10 cellular contexts compared by ENCODE assay signal in genomic region chr12:108826807-108827721, GRCh38. TPM values are rescaled to one million over a fixed set of nuclear protein-coding genes. Genes with fewer than 3 reads are reported as not detected.
A peak's percentile ranks its signal among the peaks of the same experiment; 100 is the strongest.
DNase-seq lines count a peak whose midpoint lies in the region; ATAC-seq and FAIRE-seq lines count a peak whose summit lies in the region.
"Had no signal": no experiment of that assay in that cellular context is flagged by ENCODE, and none has a peak within 500 bp of the region (broad histone marks: within the 10 kb centered on the region; RNA-seq: fewer than 3 reads in every experiment).

No MANE protein-coding gene starts in this region.

- POLR2A ChIA-PET in activated CD8-positive, alpha-beta T cell treated with anti-CD3 and anti-CD28 coated beads, Interleukin-2, amount 10 ng/mL, durations not matched to agents 7 days and 5 days (lab: Charles Lee) = interaction anchor here (0.6 to 2.8 kb wide), 3 partner anchors 12 to 1073 kb away, joined by 3 to 11 read pairs (median 3); no protein-coding TSS in a partner anchor

- H3K4me1 Mint-ChIP-seq in activated CD8-positive, alpha-beta T cell treated with anti-CD3 and anti-CD28 coated beads, Interleukin-2, amount 10 ng/mL, durations not matched to agents 7 days and 5 days (ENCODE audit: low read depth) = peaks cover 76% of the 10 kb centered on the region

- H3K4me3 Mint-ChIP-seq in activated CD8-positive, alpha-beta T cell treated with anti-CD3 and anti-CD28 coated beads, Interleukin-2, amount 10 ng/mL, durations not matched to agents 7 days and 5 days = no peak overlapping the region
- H3K4me3 Mint-ChIP-seq: central memory CD8-positive, alpha-beta T cell had no signal

- H3K27ac Mint-ChIP-seq in activated CD8-positive, alpha-beta T cell treated with anti-CD3 and anti-CD28 coated beads, Interleukin-2, amount 10 ng/mL, durations not matched to agents 7 days and 5 days = peak overlapping the region; percentile 51

- intact Hi-C loops in right cardiac atrium (cut with DNase I) = loop anchor here in 1 of 4 donors (10.0 kb wide), 1 partner anchor 268 kb away; the partner anchor contains the start of genes ALKBH2 and UNG

- CTCF ChIA-PET in activated CD8-positive, alpha-beta T cell treated with anti-CD3 and anti-CD28 coated beads, Interleukin-2, amount 10 ng/mL, durations not matched to agents 7 days and 5 days (lab: Charles Lee) = interaction anchor here (1.1 to 1.5 kb wide), 3 partner anchors 13 to 124 kb away, joined by 3 to 5 read pairs (median 3); no protein-coding TSS in a partner anchor

- peaks cover 0 to 2% of the 10 kb centered on the region in 2 donors for H3K36me3 ChIP-seq in small intestine (ENCODE audit: control insufficient read depth in 2 of 2, insufficient read depth in 2 of 2, low read length in 2 of 2)

- H3K27me3 Mint-ChIP-seq in activated CD8-positive, alpha-beta T cell treated with anti-CD3 and anti-CD28 coated beads, Interleukin-2, amount 10 ng/mL, durations not matched to agents 7 days and 5 days (ENCODE audit: low read depth) = no peaks in the 10 kb centered on the region
- H3K27me3 Mint-ChIP-seq: central memory CD8-positive, alpha-beta T cell had no signal

- H3K9me3 ChIP-seq in right cardiac atrium (ENCODE audit: control insufficient read depth, low read length) = no peaks in the 10 kb centered on the region
- no peaks in the 10 kb centered on the region for H3K9me3 ChIP-seq in small intestine (ENCODE audit: control insufficient read depth, low read depth)

- H3K4me3 ChIP-seq in right cardiac atrium (ENCODE audit: low read length) = no peak overlapping the region
- H3K4me3 ChIP-seq in small intestine (ENCODE audit: low read depth in 1 of 2, low read length in 2 of 2) = no peak overlapping the region

- H3K4me1 ChIP-seq in right cardiac atrium (ENCODE audit: control insufficient read depth, insufficient read depth, low read length) = peaks cover 27% of the 10 kb centered on the region
- peaks cover 0 to 12% of the 10 kb centered on the region in 2 donors for H3K4me1 ChIP-seq in small intestine (ENCODE audit: control insufficient read depth in 2 of 2, insufficient read depth in 1 of 2, low read depth in 1 of 2, low read length in 1 of 2)

- H3K9me3 Mint-ChIP-seq in activated CD8-positive, alpha-beta T cell treated with anti-CD3 and anti-CD28 coated beads, Interleukin-2, amount 10 ng/mL, durations not matched to agents 7 days and 5 days (ENCODE audit: insufficient read depth) = no peaks in the 10 kb centered on the region
- H3K9me3 Mint-ChIP-seq: central memory CD8-positive, alpha-beta T cell had no signal

- FAIRE-seq in small intestine (lab: Jason Lieb, UNC) = no peak

- WGBS in right cardiac atrium = 12% methylated on average over 20 of the region's 20 CpGs
- WGBS in small intestine, 3 donors = 61 to 89% (median 79%) methylated on average over 20 of the region's 20 CpGs

- peak; percentile 72 for DNase-seq in HCEC 1CT
- DNase-seq in activated CD8-positive, alpha-beta T cell treated with anti-CD3 and anti-CD28 coated beads, Interleukin-2, amount 10 ng/mL, durations not matched to agents 7 days and 5 days = no peak
- DNase-seq in right cardiac atrium = peak in 2 of 3 donors; percentile 56 to 62
- no peak for DNase-seq in small intestine
- DNase-seq in amniotic stem cell (lab: John Stamatoyannopoulos, UW) = no peak
- DNase-seq in T-helper 9 cell = no peak
- no peak for DNase-seq in NCI-H345 treated with DMSO at 0.1 percent for 48 hours (lab: John Stamatoyannopoulos, UW; ENCODE audit: unreplicated experiment)
- DNase-seq: NCI-H187 treated with DMSO at 0.1 percent for 48 hours had no signal

- H3K27ac ChIP-seq in right cardiac atrium (ENCODE audit: low read length) (peak overlapping the region; percentile 99), small intestine (ENCODE audit: low read depth in 1 of 2, low read length in 1 of 2) (peak overlapping the region; percentile 15 to 94)

- no peak for ATAC-seq in activated CD8-positive, alpha-beta T cell treated with anti-CD3 and anti-CD28 coated beads, Interleukin-2, amount 10 ng/mL, durations not matched to agents 7 days and 5 days
- ATAC-seq in right cardiac atrium = peak; percentile 16 to 51
- no peak for ATAC-seq in GM18861 (IDR thresholded peaks at IDR 0.05; ENCODE audit: unreplicated experiment)

- H3K27me3 ChIP-seq in right cardiac atrium (ENCODE audit: control insufficient read depth, insufficient read depth) (no peaks in the 10 kb centered on the region), small intestine (ENCODE audit: control insufficient read depth in 2 of 2, insufficient read depth in 2 of 2, low read length in 2 of 2) (no peaks in the 10 kb centered on the region)

- peaks cover 47% of the 10 kb centered on the region for H3K36me3 Mint-ChIP-seq in activated CD8-positive, alpha-beta T cell treated with anti-CD3 and anti-CD28 coated beads, Interleukin-2, amount 10 ng/mL, durations not matched to agents 7 days and 5 days (ENCODE audit: low read depth)

RNA-seq across cellular contexts. Expression of gene SSH1, which starts 30.3 kb away (rescaled TPM):
- 10 to 100 TPM; 27.5 to 29.8 TPM for total RNA-seq in activated CD8-positive, alpha-beta T cell treated with anti-CD3 and anti-CD28 coated beads, Interleukin-2, amount 10 ng/mL, durations not matched to agents 7 days and 5 days
- 10 to 100 TPM; 39.2 to 46.6 (median 41.5) TPM for total RNA-seq in right cardiac atrium
- polyA plus RNA-seq in right cardiac atrium (11.6 TPM), small intestine (1 to 10 TPM; 1.6 to 7.0 (median 2.2) TPM)

RNA-seq across cellular contexts. Expression of gene DAO, which starts 52.8 kb away (rescaled TPM):
- total RNA-seq in activated CD8-positive, alpha-beta T cell treated with anti-CD3 and anti-CD28 coated beads, Interleukin-2, amount 10 ng/mL, durations not matched to agents 7 days and 5 days = not detected
- total RNA-seq in right cardiac atrium = not detected
- polyA plus RNA-seq in right cardiac atrium (not detected), small intestine (not detected)

Comparison
In these comparisons a context has a peak if more than half of its experiments do, and no peak if none do; other contexts are left out.
1. DNase-seq: peak in HCEC 1CT (single experiment) and right cardiac atrium (2 of 3); none in activated CD8-positive, alpha-beta T cell treated with anti-CD3 and anti-CD28 coated beads, Interleukin-2, amount 10 ng/mL, durations not matched to agents 7 days and 5 days (single experiment), small intestine (single experiment), amniotic stem cell (single experiment), T-helper 9 cell (single experiment) and NCI-H345 treated with DMSO at 0.1 percent for 48 hours (single experiment).
2. ATAC-seq: peak in right cardiac atrium (2 of 2); none in activated CD8-positive, alpha-beta T cell treated with anti-CD3 and anti-CD28 coated beads, Interleukin-2, amount 10 ng/mL, durations not matched to agents 7 days and 5 days (single experiment) and GM18861 (single experiment).